22 cellular contexts compared by ENCODE assay signal in genomic region chr6:157271911-157272310, GRCh38. TPM values are rescaled to one million over a fixed set of nuclear protein-coding genes. Genes with fewer than 3 reads are reported as not detected.
DNase-seq lines count a peak whose midpoint lies in the region; ATAC-seq and TF ChIP-seq lines count a peak whose summit lies in the region.
"Had no signal": no experiment of that assay in that cellular context is flagged by ENCODE, and none has a peak within 500 bp of the region (broad histone marks: within the 10 kb centered on the region; RNA-seq: fewer than 3 reads in every experiment).

No MANE protein-coding gene starts in this region.

- H3K4me3 ChIP-seq in coronary artery = no peak overlapping the region
- H3K4me3 ChIP-seq in spleen = no peak overlapping the region
- no peak overlapping the region for H3K4me3 ChIP-seq in mucosa of descending colon
- H3K4me3 ChIP-seq: BLaER1, GM12878, MG63, SK-N-MC had no signal

- no peak overlapping the region for H3K27ac Mint-ChIP-seq in activated CD8-positive, alpha-beta memory T cell treated with anti-CD3 and anti-CD28 coated beads, Interleukin-2, amount 10 ng/mL, durations not matched to agents 7 days and 5 days

- H3K27ac ChIP-seq in coronary artery = peak overlapping the region; percentile 80 to 95
- H3K27ac ChIP-seq in spleen = no peak overlapping the region
- H3K27ac ChIP-seq: BLaER1, SK-N-MC had no signal

- no peaks in the 10 kb centered on the region for H3K36me3 ChIP-seq in spleen
- H3K36me3 ChIP-seq in mucosa of descending colon (ENCODE audit: low read depth) = no peaks in the 10 kb centered on the region
- H3K36me3 ChIP-seq: BLaER1, MG63 had no signal

- DNase-seq in activated effector memory CD4-positive, alpha-beta T cell treated with anti-CD3 and anti-CD28 coated beads, Interleukin-2, amount 50 U/mL, for 16 hours = peak; percentile 59
- DNase-seq in activated effector memory CD4-positive, alpha-beta T cell treated with Interleukin-2 at 50 U/mL for 16 hours = no peak
- DNase-seq in coronary artery (ENCODE audit: low spot score) = peak; percentile 67
- peak; percentile 45 for DNase-seq in spleen
- no peak for DNase-seq in activated CD8-positive, alpha-beta memory T cell treated with anti-CD3 and anti-CD28 coated beads, Interleukin-2, amount 10 ng/mL, durations not matched to agents 7 days and 5 days
- DNase-seq in mucosa of descending colon = no peak
- no peak for DNase-seq in NCI-H1048 (lab: John Stamatoyannopoulos, UW)
- DNase-seq: CD4-positive, CD25-positive, alpha-beta regulatory T cell; DMS79; EL; GDM1; HCEC 1CT; KG1; MG63; NCI-H2029; NCI-H446 treated with DMSO at 0.1 percent for 48 hours; NCI-H526 treated with DMSO at 0.1 percent for 48 hours; RPMI8226; SIG-M5 had no signal

- H3K27me3 Mint-ChIP-seq in activated CD8-positive, alpha-beta memory T cell treated with anti-CD3 and anti-CD28 coated beads, Interleukin-2, amount 10 ng/mL, durations not matched to agents 7 days and 5 days = peaks cover 33% of the 10 kb centered on the region

- H3K4me1 ChIP-seq in spleen = peaks cover 5 to 51% (median 33%) of the 10 kb centered on the region in 6 donors
- H3K4me1 ChIP-seq in mucosa of descending colon (ENCODE audit: low read depth) = peaks cover 7% of the 10 kb centered on the region

- CTCF ChIA-PET in activated CD8-positive, alpha-beta memory T cell treated with anti-CD3 and anti-CD28 coated beads, Interleukin-2, amount 10 ng/mL, durations not matched to agents 7 days and 5 days (lab: Charles Lee) = interaction anchor here (1.4 kb wide), 1 partner anchor 36 kb away, joined by 8 read pairs; no protein-coding TSS in a partner anchor

- TF ChIP-seq POLR2A in spleen (IDR thresholded peaks at IDR 0.05) = no peak

- no peak for ATAC-seq in activated CD8-positive, alpha-beta memory T cell treated with anti-CD3 and anti-CD28 coated beads, Interleukin-2, amount 10 ng/mL, durations not matched to agents 7 days and 5 days
- ATAC-seq in mucosa of descending colon = no peak
- ATAC-seq: GM12878 had no signal

- intact Hi-C loops in spleen (cut with DNase I; ENCODE audit: low total_unique reads) (loop anchor here (10.0 kb wide), 1 partner anchor 237 kb away; no protein-coding TSS in a partner anchor), mucosa of descending colon (cut with DNase I, micrococcal nuclease) (no loop called here)

- H3K9me3 ChIP-seq in spleen (no peaks in the 10 kb centered on the region), mucosa of descending colon (no peaks in the 10 kb centered on the region)
- H3K9me3 ChIP-seq: BLaER1, MG63 had no signal

- no peaks in the 10 kb centered on the region for H3K27me3 ChIP-seq in spleen (replicated peaks in 1 of 7)
- H3K27me3 ChIP-seq: BLaER1, MG63 had no signal

- H3K4me3 Mint-ChIP-seq in activated CD8-positive, alpha-beta memory T cell treated with anti-CD3 and anti-CD28 coated beads, Interleukin-2, amount 10 ng/mL, durations not matched to agents 7 days and 5 days = no peak overlapping the region

- 73 to 89% (median 84%) methylated on average over 4 of the region's 4 CpGs for WGBS in spleen, 5 donors

- peaks cover 9% of the 10 kb centered on the region for H3K4me1 Mint-ChIP-seq in activated CD8-positive, alpha-beta memory T cell treated with anti-CD3 and anti-CD28 coated beads, Interleukin-2, amount 10 ng/mL, durations not matched to agents 7 days and 5 days

- H3K9me3 Mint-ChIP-seq in activated CD8-positive, alpha-beta memory T cell treated with anti-CD3 and anti-CD28 coated beads, Interleukin-2, amount 10 ng/mL, durations not matched to agents 7 days and 5 days (ENCODE audit: low read depth) = peaks cover 8% of the 10 kb centered on the region

- peaks cover 7% of the 10 kb centered on the region for H3K36me3 Mint-ChIP-seq in activated CD8-positive, alpha-beta memory T cell treated with anti-CD3 and anti-CD28 coated beads, Interleukin-2, amount 10 ng/mL, durations not matched to agents 7 days and 5 days

- TF ChIP-seq CTCF in coronary artery (IDR thresholded peaks at IDR 0.05) (no peak), spleen (IDR thresholded peaks at IDR 0.05 in 8 of 11, conservative IDR thresholded peaks at IDR 0.05 in 3 of 11) (no peak), mucosa of descending colon (IDR thresholded peaks at IDR 0.05) (no peak)

RNA-seq across cellular contexts. Expression of gene TMEM242, which starts 51.4 kb away (rescaled TPM):
- total RNA-seq in spleen (10 to 100 TPM in 3 of 7 donors, 1 to 10 TPM in 4; 5.6 to 16.0 (median 9.2) TPM), mucosa of descending colon (10 to 100 TPM; 10.0 to 14.1 (median 13.4) TPM)
- 1 to 10 TPM; 3.7 to 6.7 (median 5.8) TPM for polyA plus RNA-seq in spleen
- total RNA-seq in activated CD8-positive, alpha-beta memory T cell treated with anti-CD3 and anti-CD28 coated beads, Interleukin-2, amount 10 ng/mL, durations not matched to agents 7 days and 5 days = 10 to 100 TPM; 10.3 to 14.1 TPM

Comparison
In these comparisons a context has a peak if more than half of its experiments do, and no peak if none do; other contexts are left out.
1. DNase-seq: peak in activated effector memory CD4-positive, alpha-beta T cell treated with anti-CD3 and anti-CD28 coated beads, Interleukin-2, amount 50 U/mL, for 16 hours (single experiment), coronary artery (single experiment) and spleen (single experiment); none in activated effector memory CD4-positive, alpha-beta T cell treated with Interleukin-2 at 50 U/mL for 16 hours (single experiment), activated CD8-positive, alpha-beta memory T cell treated with anti-CD3 and anti-CD28 coated beads, Interleukin-2, amount 10 ng/mL, durations not matched to agents 7 days and 5 days (single experiment), mucosa of descending colon (0 of 3) and NCI-H1048 (single experiment).
2. H3K27ac ChIP-seq: peak in coronary artery (2 of 2); none in spleen (0 of 8).